Comparison of ENCODE assay signal across 8 cellular contexts in genomic region chr5:173887610-173888472, GRCh38. TPM values are rescaled to one million over a fixed set of nuclear protein-coding genes. Genes with fewer than 3 reads are reported as not detected.
A peak's percentile ranks its signal among the peaks of the same experiment; 100 is the strongest.
DNase-seq lines count a peak whose midpoint lies in the region; ATAC-seq, FAIRE-seq and TF ChIP-seq lines count a peak whose summit lies in the region.

Gene CPEB4 (plus strand): TSS chr5:173888349. CDS start chr5:173889734, 1,385 bp downstream.

- H3K9ac ChIP-seq in HUES64 (ENCODE audit: low read depth, low read length), result peak within 1 kb of the TSS; percentile 95
- peak within 1 kb of the TSS; percentile 76 for H3K9ac ChIP-seq in OCI-LY1 (ENCODE audit: low read length)

- H3K27me3 ChIP-seq in HUES64 (ENCODE audit: insufficient read depth, low read length) (peaks cover 3% of the 10 kb centered on the region; the same call in 1 of the 2 replicates), OCI-LY1 (ENCODE audit: insufficient read depth, low read length) (no peaks in the 10 kb centered on the region)

- ATAC-seq in GM21447 (IDR thresholded peaks at IDR 0.05; ENCODE audit: unreplicated experiment), result peak; percentile 90

- BruUV-seq in Calu3 (replicated peaks; lab: Mats Ljungman, UMichigan), result no TSS peak

- no peaks in the 10 kb centered on the region for H3F3A ChIP-seq in OCI-LY1 (ENCODE audit: insufficient read depth, low read length)

- H3K9me3 Mint-ChIP-seq in Calu3 (ENCODE audit: low read depth, unreplicated experiment), result no peaks in the 10 kb centered on the region

- peaks cover 74% of the 10 kb centered on the region for H3K4me1 Mint-ChIP-seq in Calu3 (ENCODE audit: low read depth, unreplicated experiment)

- no peaks in the 10 kb centered on the region for H3K36me3 ChIP-seq in HUES64 (ENCODE audit: insufficient read depth, low read length)
- H3K36me3 ChIP-seq in OCI-LY1 (ENCODE audit: insufficient read depth, low read length), result peaks cover 15% of the 10 kb centered on the region
- no peaks in the 10 kb centered on the region for H3K36me3 ChIP-seq in mesodermal cell (ENCODE audit: control insufficient read depth, insufficient read depth, low read length)

- no peak within 1 kb of the TSS for H2AFZ ChIP-seq in OCI-LY1 (ENCODE audit: low read length)

- H3K27ac ChIP-seq in HUES64 (ENCODE audit: low read depth, low read length) (peak within 1 kb of the TSS; percentile 82), OCI-LY1 (ENCODE audit: low read depth, low read length, poor library complexity, severe bottlenecking) (peak within 1 kb of the TSS; percentile 57), mesodermal cell (ENCODE audit: low read depth, low read length, severe bottlenecking) (peak within 1 kb of the TSS; percentile 90)

- H3K4me1 ChIP-seq in HUES64 (ENCODE audit: insufficient read depth, low read length) (peaks cover 14% of the 10 kb centered on the region), OCI-LY1 (ENCODE audit: insufficient read depth, low read length, severe bottlenecking) (peaks cover 67% of the 10 kb centered on the region), mesodermal cell (ENCODE audit: control insufficient read depth, insufficient read depth, low read length, poor library complexity, severe bottlenecking) (peaks cover 19% of the 10 kb centered on the region)

- peak within 1 kb of the TSS; percentile 86 for H3K4me2 ChIP-seq in OCI-LY1 (ENCODE audit: low read length)

- H3K36me3 Mint-ChIP-seq in Calu3 (ENCODE audit: insufficient read depth, unreplicated experiment), result peaks cover 47% of the 10 kb centered on the region

- no peaks in the 10 kb centered on the region for H3K27me3 Mint-ChIP-seq in Calu3 (ENCODE audit: unreplicated experiment)

- H3K9me3 ChIP-seq in HUES64 (ENCODE audit: insufficient read depth, low read depth, low read length) (no peaks in the 10 kb centered on the region), OCI-LY1 (ENCODE audit: low read length) (no peaks in the 10 kb centered on the region), mesodermal cell (ENCODE audit: control insufficient read depth, low read length) (no peaks in the 10 kb centered on the region)

- peak within 1 kb of the TSS; percentile 100 for H3K27ac Mint-ChIP-seq in Calu3 (ENCODE audit: unreplicated experiment)

- intact Hi-C loops in Calu3 (cut with micrococcal nuclease; ENCODE audit: unreplicated experiment), result loop anchor here (2.0 to 5.0 kb wide), 3 partner anchors 31 to 271 kb away; partner anchors contain the start of gene BOD1

- H3K9me2 ChIP-seq in OCI-LY1 (ENCODE audit: low read depth, low read length), result no peaks in the 10 kb centered on the region

- FAIRE-seq in endometrium (lab: Jason Lieb, UNC), result peak; percentile 98

- peak; percentile 99 for DNase-seq in Calu3
- DNase-seq in activated CD8-positive, alpha-beta memory T cell treated with anti-CD3 and anti-CD28 coated beads, Interleukin-2, amount 50 U/mL, for 4 hours, result peak; percentile 97
- peak; percentile 94 to 96 for DNase-seq in stimulated activated CD8-positive, alpha-beta memory T cell treated with anti-CD3 and anti-CD28 coated beads, Interleukin-15, amount 100 ng/mL, for 4 hours (ENCODE audit: low read depth in 2 of 2)

- 8% methylated on average over 55 of the region's 55 CpGs for WGBS in HUES64
- WGBS in mesodermal cell (ENCODE audit: insufficient coverage in 2 of 2), 2 experiments, result 11 to 13% methylated on average over 36 to 46 of the region's 55 CpGs

- no peaks in the 10 kb centered on the region for H4K20me1 ChIP-seq in OCI-LY1 (ENCODE audit: insufficient read depth, low read length)

- H3K4me3 ChIP-seq in HUES64 (ENCODE audit: low read length), result peak within 1 kb of the TSS; percentile 61
- peak within 1 kb of the TSS; percentile 74 for H3K4me3 ChIP-seq in OCI-LY1 (ENCODE audit: low read depth, low read length, poor library complexity, severe bottlenecking)
- H3K4me3 ChIP-seq in mesodermal cell (ENCODE audit: extremely low read depth, insufficient read depth, low read length, poor library complexity, severe bottlenecking), result peak within 1 kb of the TSS; percentile 93

- no peak for TF ChIP-seq CTCF in Calu3 (IDR thresholded peaks at IDR 0.05; ENCODE audit: unreplicated experiment)
- TF ChIP-seq CTCF in OCI-LY1 (IDR thresholded peaks at IDR 0.05; ENCODE audit: low read length), result no peak

- H3K4me3 Mint-ChIP-seq in Calu3 (ENCODE audit: low read depth, unreplicated experiment), result peak within 1 kb of the TSS; percentile 90

- peaks cover 42% of the 10 kb centered on the region for H3K79me2 ChIP-seq in OCI-LY1 (ENCODE audit: insufficient read depth, low read length)

- CTCF ChIA-PET in Calu3 (lab: Charles Lee), result interaction anchor here (0.6 to 1.5 kb wide), 14 partner anchors 8 to 1577 kb away, joined by 3 to 5 read pairs (median 3); no protein-coding TSS in a partner anchor

RNA-seq across cellular contexts. Expression of gene CPEB4, which starts in this region (rescaled TPM):
- 30.8 and 32.0 TPM in 2 replicates for total RNA-seq in Calu3 (2022)
- polyA plus RNA-seq in HUES64 (2013, experiment 1 of 2), result 4.7 TPM
- 4.1 TPM for polyA plus RNA-seq in HUES64 (2013, experiment 2 of 2)
- polyA plus RNA-seq in mesodermal cell (2013, experiment 1 of 2), result 11.6 TPM
- 11.3 TPM for polyA plus RNA-seq in mesodermal cell (2013, experiment 2 of 2)

Comparison
In these comparisons a context has a peak if more than half of its experiments do, and no peak if none do; other contexts are left out.
1. Peak in every context shown above with its lines: DNase-seq, ATAC-seq, H3K4me3 ChIP-seq and H3K27ac ChIP-seq.